20 cellular contexts compared by ENCODE assay signal in genomic region chr2:108917526-108917925, GRCh38.
DNase-seq lines count a peak whose midpoint lies in the region; ATAC-seq and TF ChIP-seq lines count a peak whose summit lies in the region.
"Had no signal": no experiment of that assay in that cellular context is flagged by ENCODE, and none has a peak within 500 bp of the region (broad histone marks: within the 10 kb centered on the region; RNA-seq: fewer than 3 reads in every experiment).

No MANE protein-coding gene starts in this region.

- POLR2A ChIA-PET in SK-N-SH (lab: Yijun Ruan, JAX) = no interaction called here

- no peaks in the 10 kb centered on the region; a peak in 1 of 4 replicates for H3K4me1 ChIP-seq in SK-N-SH (ENCODE audit: control insufficient read depth in 1 of 2, insufficient read depth in 2 of 2, low read depth in 1 of 2, low read length in 1 of 2)
- H3K4me1 ChIP-seq in colonic mucosa = no peaks in the 10 kb centered on the region
- H3K4me1 ChIP-seq in neuronal stem cell (ENCODE audit: control insufficient read depth in 2 of 2, insufficient read depth in 1 of 2, low read depth in 1 of 2, low read length in 2 of 2) = peaks cover 4 to 29% of the 10 kb centered on the region in 2 donors
- peaks cover 9% of the 10 kb centered on the region for H3K4me1 ChIP-seq in vagina
- H3K4me1 ChIP-seq in mammary epithelial cell (ENCODE audit: insufficient read depth, low read length) = peaks cover 16% of the 10 kb centered on the region

- H3K4me1 Mint-ChIP-seq in activated CD8-positive, alpha-beta memory T cell treated with anti-CD3 and anti-CD28 coated beads, Interleukin-2, amount 10 ng/mL, durations not matched to agents 7 days and 5 days = no peaks in the 10 kb centered on the region

- H3K27me3 ChIP-seq in SK-N-SH (ENCODE audit: insufficient read depth) = peaks cover 4% of the 10 kb centered on the region; the same call in 1 of the 2 replicates
- H3K27me3 ChIP-seq in colonic mucosa = no peaks in the 10 kb centered on the region
- H3K27me3 ChIP-seq in neuronal stem cell (ENCODE audit: control insufficient read depth in 3 of 3, insufficient read depth in 3 of 3, low read depth in 1 of 3, low read length in 3 of 3) = peaks cover 0 to 31% (median 0%) of the 10 kb centered on the region in 3 experiments
- no peaks in the 10 kb centered on the region for H3K27me3 ChIP-seq in vagina
- H3K27me3 ChIP-seq in mammary epithelial cell (ENCODE audit: insufficient read depth, low read length) = peaks cover 16% of the 10 kb centered on the region
- H3K27me3 ChIP-seq: Peyer's patch had no signal

- H2AFZ ChIP-seq in SK-N-SH (ENCODE audit: low read depth) (no peak overlapping the region), neuronal stem cell (ENCODE audit: low read length) (no peak overlapping the region), mammary epithelial cell (ENCODE audit: low read depth, low read length) (no peak overlapping the region)

- 56% methylated on average over 5 of the region's 5 CpGs for WGBS in SK-N-SH (ENCODE audit: low lambda C conversion rate)
- no CpG with 5 or more reads among the region's 5 CpGs for WGBS in neuronal stem cell (ENCODE audit: extremely low coverage in 2 of 2, insufficient read length in 2 of 2, insufficient replicate concordance in 1 of 2), 2 donors
- 54% methylated on average over 4 of the region's 5 CpGs for WGBS in mammary epithelial cell (ENCODE audit: low coverage, missing lambda C conversion rate)

- ATAC-seq in SK-N-SH treated with all-trans-retinoic acid at 6 μM for 48 hours = no peak
- ATAC-seq in HG03159 (IDR thresholded peaks at IDR 0.05; ENCODE audit: unreplicated experiment) = no peak
- ATAC-seq in activated CD8-positive, alpha-beta memory T cell treated with anti-CD3 and anti-CD28 coated beads, Interleukin-2, amount 10 ng/mL, durations not matched to agents 7 days and 5 days = no peak
- ATAC-seq: K562 had no signal

- no peaks in the 10 kb centered on the region for H3K79me1 ChIP-seq in neuronal stem cell (ENCODE audit: low read depth, low read length)

- TF ChIP-seq CTCF in SK-N-SH (IDR thresholded peaks at IDR 0.05) (no peak), colonic mucosa (IDR thresholded peaks at IDR 0.05) (no peak), vagina (IDR thresholded peaks at IDR 0.05) (no peak), mammary epithelial cell (conservative IDR thresholded peaks at IDR 0.05 in 1 of 2, IDR thresholded peaks at IDR 0.05 in 1 of 2; ENCODE audit: extremely low read depth in 1 of 2, insufficient read depth in 1 of 2, low read depth in 1 of 2, low read length in 2 of 2) (no peak)

- H3K9me2 ChIP-seq in SK-N-SH = no peaks in the 10 kb centered on the region

- H3K9ac ChIP-seq in SK-N-SH (no peak overlapping the region), colonic mucosa (ENCODE audit: low read depth in 2 of 2, low read length in 2 of 2) (no peak overlapping the region), neuronal stem cell (ENCODE audit: low read depth, low read length, poor library complexity) (no peak overlapping the region), mammary epithelial cell (ENCODE audit: insufficient read depth, low read length) (no peak overlapping the region)

- no peaks in the 10 kb centered on the region for H4K20me1 ChIP-seq in SK-N-SH (ENCODE audit: insufficient read depth)
- no peaks in the 10 kb centered on the region for H4K20me1 ChIP-seq in mammary epithelial cell (ENCODE audit: insufficient read depth, low read length)

- TF ChIP-seq RAD21 in SK-N-SH (IDR thresholded peaks at IDR 0.05; ENCODE audit: low read length) = no peak

- H3K4me3 Mint-ChIP-seq in activated CD8-positive, alpha-beta memory T cell treated with anti-CD3 and anti-CD28 coated beads, Interleukin-2, amount 10 ng/mL, durations not matched to agents 7 days and 5 days = no peak overlapping the region

- DNase-seq in SK-N-SH (peak; percentile 7), colonic mucosa (peak; percentile 16), neuronal stem cell (ENCODE audit: low spot score) (no peak), vagina (ENCODE audit: extremely low spot score in 2 of 2) (peak; percentile 44 to 91), mammary epithelial cell (no peak)
- no peak for DNase-seq in activated CD8-positive, alpha-beta memory T cell treated with anti-CD3 and anti-CD28 coated beads, Interleukin-2, amount 10 ng/mL, durations not matched to agents 7 days and 5 days
- DNase-seq: Calu3; CD4-positive, CD25-positive, alpha-beta regulatory T cell; GF-D8; HCEC 1CT; NCI-H1105; NCI-H2081; NCI-H2171 treated with DMSO at 0.1 percent for 48 hours; NCI-H446 treated with DMSO at 0.1 percent for 48 hours; Right ventricle myocardium superior had no signal

- H2BK120ac ChIP-seq in neuronal stem cell (ENCODE audit: low read depth, low read length) = no peak overlapping the region

- H3K4me3 ChIP-seq in SK-N-SH (ENCODE audit: low read depth in 2 of 2, low read length in 1 of 2) (no peak overlapping the region), colonic mucosa (no peak overlapping the region), neuronal stem cell (ENCODE audit: low read length in 2 of 2) (no peak overlapping the region), vagina (no peak overlapping the region), mammary epithelial cell (replicated peaks in 1 of 3; ENCODE audit: insufficient read depth in 1 of 3, low read depth in 2 of 3, low read length in 3 of 3) (no peak overlapping the region)
- H3K4me3 ChIP-seq: K562, Peyer's patch had no signal

- H3K79me2 ChIP-seq in SK-N-SH (ENCODE audit: insufficient read depth) (no peaks in the 10 kb centered on the region), mammary epithelial cell (ENCODE audit: insufficient read depth, low read length) (no peaks in the 10 kb centered on the region)

- H3K36me3 ChIP-seq in SK-N-SH (replicated peaks in 1 of 2; ENCODE audit: control insufficient read depth in 1 of 2, insufficient read depth in 2 of 2, low read length in 1 of 2) (no peaks in the 10 kb centered on the region), colonic mucosa (no peaks in the 10 kb centered on the region), neuronal stem cell (replicated peaks in 1 of 2; ENCODE audit: control insufficient read depth in 2 of 2, insufficient read depth in 2 of 2, low read length in 2 of 2) (no peaks in the 10 kb centered on the region), vagina (no peaks in the 10 kb centered on the region), mammary epithelial cell (ENCODE audit: insufficient read depth, low read length) (no peaks in the 10 kb centered on the region)
- H3K36me3 ChIP-seq: Peyer's patch had no signal

- TF ChIP-seq POLR2A in vagina (IDR thresholded peaks at IDR 0.05) = no peak

- H4K91ac ChIP-seq in neuronal stem cell (ENCODE audit: low read depth, low read length, poor library complexity) = no peak overlapping the region

- H3K27ac Mint-ChIP-seq in activated CD8-positive, alpha-beta memory T cell treated with anti-CD3 and anti-CD28 coated beads, Interleukin-2, amount 10 ng/mL, durations not matched to agents 7 days and 5 days = no peak overlapping the region
- H3K27ac Mint-ChIP-seq: CD4-positive, CD25-positive, alpha-beta regulatory T cell had no signal

- no peak overlapping the region for H2BK15ac ChIP-seq in neuronal stem cell (ENCODE audit: low read length)

- no peak overlapping the region for H3K4me2 ChIP-seq in SK-N-SH
- no peak overlapping the region for H3K4me2 ChIP-seq in neuronal stem cell (ENCODE audit: insufficient read depth, low read length, poor library complexity, severe bottlenecking)
- no peak overlapping the region for H3K4me2 ChIP-seq in mammary epithelial cell (ENCODE audit: insufficient read depth, low read depth, low read length)

- peak overlapping the region; percentile 62 for H3K18ac ChIP-seq in neuronal stem cell (ENCODE audit: low read length)

- no peak overlapping the region for H3K23ac ChIP-seq in neuronal stem cell (ENCODE audit: low read depth, low read length, poor library complexity)

- no peak overlapping the region for H2AK5ac ChIP-seq in neuronal stem cell (ENCODE audit: low read depth, low read length)

- CTCF ChIA-PET in SK-N-SH (lab: Yijun Ruan, JAX) = interaction anchor here (1.9 kb wide), 1 partner anchor 11 kb away, joined by 14 read pairs; no protein-coding TSS in a partner anchor
- CTCF ChIA-PET in mammary epithelial cell (lab: Charles Lee; ENCODE audit: low non-redundant PET) = no interaction called here
- CTCF ChIA-PET in activated CD8-positive, alpha-beta memory T cell treated with anti-CD3 and anti-CD28 coated beads, Interleukin-2, amount 10 ng/mL, durations not matched to agents 7 days and 5 days (lab: Charles Lee) = no interaction called here

- H3K27ac ChIP-seq in SK-N-SH (ENCODE audit: low read depth in 2 of 2, low read length in 1 of 2) (no peak overlapping the region), colonic mucosa (no peak overlapping the region), neuronal stem cell (replicated peaks; ENCODE audit: low read length) (no peak overlapping the region), vagina (no peak overlapping the region), mammary epithelial cell (ENCODE audit: insufficient read depth, low read depth, low read length) (no peak overlapping the region)
- H3K27ac ChIP-seq: 22Rv1, Peyer's patch had no signal

- H3K27me3 Mint-ChIP-seq in activated CD8-positive, alpha-beta memory T cell treated with anti-CD3 and anti-CD28 coated beads, Interleukin-2, amount 10 ng/mL, durations not matched to agents 7 days and 5 days = no peaks in the 10 kb centered on the region
- H3K27me3 Mint-ChIP-seq: CD4-positive, CD25-positive, alpha-beta regulatory T cell had no signal

- H3K9me3 ChIP-seq in SK-N-SH (no peaks in the 10 kb centered on the region), colonic mucosa (no peaks in the 10 kb centered on the region), neuronal stem cell (replicated peaks in 1 of 2; ENCODE audit: control insufficient read depth in 2 of 2, insufficient read depth in 1 of 2, low read depth in 1 of 2, low read length in 2 of 2) (no peaks in the 10 kb centered on the region), vagina (no peaks in the 10 kb centered on the region), mammary epithelial cell (replicated peaks; ENCODE audit: insufficient read depth, low read length) (no peaks in the 10 kb centered on the region)
- H3K9me3 ChIP-seq: Peyer's patch had no signal

- H2BK12ac ChIP-seq in neuronal stem cell (ENCODE audit: low read length) = no peak overlapping the region

- in situ Hi-C loops in mammary epithelial cell (cut with MboI; ENCODE audit: low sequenced_read_pairs in 2 of 2) = no loop called here

- dilution Hi-C loops in mammary epithelial cell (cut with HindIII; ENCODE audit: low sequenced_read_pairs) = no loop called here

- H3K4ac ChIP-seq in neuronal stem cell (ENCODE audit: low read length) = no peak overlapping the region

- H3K36me3 Mint-ChIP-seq in activated CD8-positive, alpha-beta memory T cell treated with anti-CD3 and anti-CD28 coated beads, Interleukin-2, amount 10 ng/mL, durations not matched to agents 7 days and 5 days = no peaks in the 10 kb centered on the region

- H3K14ac ChIP-seq in neuronal stem cell (ENCODE audit: low read length) = no peak overlapping the region

- BruUV-seq in mammary epithelial cell (replicated peaks; lab: Mats Ljungman, UMichigan) = no TSS peak

- TF ChIP-seq EP300 in SK-N-SH (IDR thresholded peaks at IDR 0.05; ENCODE audit: borderline replicate concordance in 1 of 2, low read depth in 1 of 2, low read length in 1 of 2) = no peak

- intact Hi-C loops in colonic mucosa (cut with DNase I) = no loop called here
- intact Hi-C loops in vagina (cut with DNase I) = no loop called here
- intact Hi-C loops in mammary epithelial cell (cut with micrococcal nuclease) = no loop called here

- H2BK5ac ChIP-seq in neuronal stem cell (ENCODE audit: low read length) = no peak overlapping the region

- H3F3A ChIP-seq in SK-N-SH (replicated peaks; ENCODE audit: insufficient read depth) = no peaks in the 10 kb centered on the region

- no peaks in the 10 kb centered on the region for H3K9me3 Mint-ChIP-seq in activated CD8-positive, alpha-beta memory T cell treated with anti-CD3 and anti-CD28 coated beads, Interleukin-2, amount 10 ng/mL, durations not matched to agents 7 days and 5 days (ENCODE audit: low read depth)
- H3K9me3 Mint-ChIP-seq: CD4-positive, CD25-positive, alpha-beta regulatory T cell had no signal

- H4K8ac ChIP-seq in neuronal stem cell (ENCODE audit: low read depth, low read length) = no peak overlapping the region

Comparison
In these comparisons a context has a peak if more than half of its experiments do, and no peak if none do; other contexts are left out.
1. DNase-seq: peak in SK-N-SH (single experiment), colonic mucosa (single experiment) and vagina (2 of 2); none in neuronal stem cell (single experiment), mammary epithelial cell (single experiment) and activated CD8-positive, alpha-beta memory T cell treated with anti-CD3 and anti-CD28 coated beads, Interleukin-2, amount 10 ng/mL, durations not matched to agents 7 days and 5 days (single experiment).